21 cellular contexts compared by ENCODE assay signal in the genomic region with DNA sequence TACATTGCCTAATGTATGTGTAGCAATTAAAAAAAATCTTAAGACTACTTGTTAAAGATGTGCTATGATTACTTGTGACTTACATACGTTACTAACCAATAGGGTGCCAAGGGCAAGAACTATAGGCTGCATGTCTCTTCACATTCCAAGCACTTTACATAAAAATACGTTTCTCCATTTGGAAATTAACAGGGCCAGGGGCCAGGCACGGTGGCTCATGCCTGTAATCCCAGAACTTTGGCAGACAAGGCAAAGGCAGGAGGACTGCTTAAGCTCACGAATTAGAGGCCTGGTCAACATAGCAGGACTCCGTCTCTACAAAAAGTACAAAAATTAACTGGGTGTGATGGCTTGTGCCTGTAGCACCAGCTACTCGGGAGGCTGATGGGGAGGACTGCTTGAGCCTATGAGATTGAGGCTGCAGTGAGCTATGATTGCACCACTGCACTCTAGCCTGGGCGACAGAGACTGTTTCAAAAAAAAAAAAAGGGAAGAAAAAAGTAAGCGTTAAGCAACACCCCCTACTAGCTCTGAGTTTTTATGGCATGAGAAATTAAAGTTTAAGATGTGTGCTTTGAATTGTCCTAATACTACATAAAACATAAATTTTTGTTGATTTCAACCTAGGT. TPM values are rescaled to one million over a fixed set of nuclear protein-coding genes. Genes with fewer than 3 reads are reported as not detected.
A peak's percentile ranks its signal among the peaks of the same experiment; 100 is the strongest.
DNase-seq lines count a peak whose midpoint lies in the region; ATAC-seq, FAIRE-seq and TF ChIP-seq lines count a peak whose summit lies in the region.
"Had no signal": no experiment of that assay in that cellular context is flagged by ENCODE, and none has a peak within 500 bp of the region (broad histone marks: within the 10 kb centered on the region; RNA-seq: fewer than 3 reads in every experiment).

No MANE protein-coding gene starts in this region.

- TF ChIP-seq CTCF in cardiac muscle cell (IDR thresholded peaks at IDR 0.05; ENCODE audit: low read depth, low read length) (no peak), H1 (IDR thresholded peaks at IDR 0.05; ENCODE audit: control extremely low read depth in 1 of 3, insufficient read depth in 1 of 3, low read depth in 1 of 3, low read length in 3 of 3) (no peak), natural killer cell (IDR thresholded peaks at IDR 0.05) (no peak)

- H3K9me3 ChIP-seq in cardiac muscle cell (ENCODE audit: low read depth): no peaks in the 10 kb centered on the region
- H3K9me3 ChIP-seq in H1 (ENCODE audit: insufficient read depth in 2 of 2, low read depth in 1 of 2, low read length in 1 of 2): no peaks in the 10 kb centered on the region
- H3K9me3 ChIP-seq: body of pancreas, colonic mucosa, transverse colon had no signal

- no peak overlapping the region for H4K91ac ChIP-seq in H1 (replicated peaks; ENCODE audit: insufficient read length, low read length)

- TF ChIP-seq RAD21 in H1 (IDR thresholded peaks at IDR 0.05 in 1 of 2, conservative IDR thresholded peaks at IDR 0.05 in 1 of 2; ENCODE audit: low read depth in 2 of 2, low read length in 2 of 2): no peak

- H3K9ac ChIP-seq in H1 (replicated peaks in 1 of 4; ENCODE audit: extremely low read depth in 1 of 4, low read depth in 3 of 4, low read length in 3 of 4): no peak overlapping the region

- H3K36me3 ChIP-seq in cardiac muscle cell: peaks cover 38% of the 10 kb centered on the region
- peaks cover 10 to 77% (median 27%) of the 10 kb centered on the region in 4 experiments; a peak in 7 of 8 replicates for H3K36me3 ChIP-seq in H1 (ENCODE audit: control insufficient read depth in 2 of 4, insufficient read depth in 4 of 4, low read length in 3 of 4)

- H2AFZ ChIP-seq in H1 (ENCODE audit: low read length): no peak overlapping the region

- H3K18ac ChIP-seq in H1 (ENCODE audit: extremely low read depth, low read length): no peak overlapping the region

- ATAC-seq in left cardiac atrium (no peak), GM21390 (IDR thresholded peaks at IDR 0.05; ENCODE audit: unreplicated experiment) (no peak), natural killer cell (no peak)
- ATAC-seq in activated CD4-positive, alpha-beta T cell treated with anti-CD3 and anti-CD28 coated beads for 36 hours: no peak
- ATAC-seq: body of pancreas, K562 had no signal

- peaks cover 51% of the 10 kb centered on the region for H3K36me3 Mint-ChIP-seq in activated CD4-positive, alpha-beta T cell treated with anti-CD3 and anti-CD28 coated beads for 36 hours (ENCODE audit: low read depth)
- peaks cover 20% of the 10 kb centered on the region for H3K36me3 Mint-ChIP-seq in natural killer cell

- no peak overlapping the region for H3K27ac Mint-ChIP-seq in activated CD4-positive, alpha-beta T cell treated with anti-CD3 and anti-CD28 coated beads for 36 hours
- H3K27ac Mint-ChIP-seq in natural killer cell: peak overlapping the region in 1 of 2 donors; percentile 53
- H3K27ac Mint-ChIP-seq: activated naive CD8-positive, alpha-beta T cell treated with anti-CD3 and anti-CD28 coated beads for 36 hours had no signal

- H3K4me2 ChIP-seq in H1 (ENCODE audit: insufficient read depth in 1 of 2, low read depth in 2 of 2, low read length in 2 of 2): peak overlapping the region in 1 of 2 experiments; percentile 37; a peak in 1 of 4 replicates

- H2BK5ac ChIP-seq in H1 (ENCODE audit: low read depth, low read length): no peak overlapping the region

- H3K4me3 ChIP-seq in cardiac muscle cell: no peak overlapping the region
- H3K4me3 ChIP-seq in H1 (ENCODE audit: extremely low read depth in 1 of 4, insufficient read depth in 2 of 4, low read depth in 3 of 4, low read length in 4 of 4): no peak overlapping the region
- H3K4me3 ChIP-seq: body of pancreas, colonic mucosa, K562, transverse colon had no signal

- H3K9me3 Mint-ChIP-seq in activated CD4-positive, alpha-beta T cell treated with anti-CD3 and anti-CD28 coated beads for 36 hours (ENCODE audit: low read depth): no peaks in the 10 kb centered on the region
- no peaks in the 10 kb centered on the region for H3K9me3 Mint-ChIP-seq in natural killer cell
- H3K9me3 Mint-ChIP-seq: activated naive CD8-positive, alpha-beta T cell treated with anti-CD3 and anti-CD28 coated beads for 36 hours; T-helper 2 cell treated with Interferon-gamma antibody and Interleukin-4, amounts not matched to agents 5 μg/mL and 100 μg/mL, for 36 hours had no signal

- H4K8ac ChIP-seq in H1 (ENCODE audit: extremely low read depth, insufficient read depth, low read length): no peak overlapping the region

- H3K27ac ChIP-seq in cardiac muscle cell (peak overlapping the region; percentile 30), H1 (ENCODE audit: low read depth, low read length) (no peak overlapping the region)
- H3K27ac ChIP-seq: body of pancreas, colonic mucosa, transverse colon had no signal

- peaks cover 6% of the 10 kb centered on the region for H3K79me1 ChIP-seq in H1 (ENCODE audit: low read depth, low read length)

- H2BK20ac ChIP-seq in H1 (ENCODE audit: low read length): no peak overlapping the region

- H2BK12ac ChIP-seq in H1 (ENCODE audit: low read depth, low read length): no peak overlapping the region

- peaks cover 0 to 1% of the 10 kb centered on the region in 2 experiments for H4K20me1 ChIP-seq in H1 (replicated peaks in 1 of 2; ENCODE audit: control insufficient read depth in 1 of 2, insufficient read depth in 2 of 2, low read length in 2 of 2)

- H3K4me1 Mint-ChIP-seq in activated CD4-positive, alpha-beta T cell treated with anti-CD3 and anti-CD28 coated beads for 36 hours: peaks cover 21% of the 10 kb centered on the region
- peaks cover 6 to 11% of the 10 kb centered on the region in 2 donors for H3K4me1 Mint-ChIP-seq in natural killer cell

- no peak for FAIRE-seq in H1 (lab: Jason Lieb, UNC)
- FAIRE-seq: K562 had no signal

- no peak overlapping the region for H3K4ac ChIP-seq in H1 (replicated peaks; ENCODE audit: insufficient read length, low read depth, low read length)

- no peak overlapping the region for H2AK5ac ChIP-seq in H1 (ENCODE audit: low read depth, low read length)

- POLR2A ChIA-PET in H1 (lab: Charles Lee; ENCODE audit: partially characterized antibody): interaction anchor here (0.8 to 2.4 kb wide), 8 partner anchors 10 to 32 kb away, joined by 3 to 17 read pairs (median 4); a partner anchor contains a TSS
- POLR2A ChIA-PET in activated CD4-positive, alpha-beta T cell treated with anti-CD3 and anti-CD28 coated beads for 36 hours (lab: Charles Lee): interaction anchor here (0.6 to 0.7 kb wide), 2 partner anchors 153 to 162 kb away, joined by 3 to 6 read pairs; no protein-coding TSS in a partner anchor

- H3K27me3 ChIP-seq in cardiac muscle cell (no peaks in the 10 kb centered on the region), H1 (replicated peaks in 1 of 4; ENCODE audit: control insufficient read depth in 3 of 4, extremely low read depth in 1 of 4, insufficient read depth in 3 of 4, low read length in 3 of 4) (no peaks in the 10 kb centered on the region)
- H3K27me3 ChIP-seq: body of pancreas, colonic mucosa, transverse colon had no signal

- H3K14ac ChIP-seq in H1 (ENCODE audit: insufficient read length): no peak overlapping the region

- H3K4me3 Mint-ChIP-seq in activated CD4-positive, alpha-beta T cell treated with anti-CD3 and anti-CD28 coated beads for 36 hours: no peak overlapping the region
- no peak overlapping the region for H3K4me3 Mint-ChIP-seq in natural killer cell
- H3K4me3 Mint-ChIP-seq: activated naive CD8-positive, alpha-beta T cell treated with anti-CD3 and anti-CD28 coated beads for 36 hours; T-helper 2 cell treated with Interferon-gamma antibody and Interleukin-4, amounts not matched to agents 5 μg/mL and 100 μg/mL, for 36 hours had no signal

- H3K4me1 ChIP-seq in cardiac muscle cell (ENCODE audit: low read depth): no peaks in the 10 kb centered on the region
- peaks cover 0 to 7% (median 3%) of the 10 kb centered on the region in 4 experiments; a peak in 1 of 7 replicates for H3K4me1 ChIP-seq in H1 (replicated peaks in 1 of 4; ENCODE audit: control insufficient read depth in 3 of 4, insufficient read depth in 4 of 4, low read length in 3 of 4)
- H3K4me1 ChIP-seq: colonic mucosa had no signal

- no peak overlapping the region for H2BK120ac ChIP-seq in H1 (replicated peaks; ENCODE audit: low read depth, low read length)

- peaks cover 0 to 27% of the 10 kb centered on the region in 2 experiments; a peak in 3 of 4 replicates for H3K79me2 ChIP-seq in H1 (ENCODE audit: control insufficient read depth in 1 of 2, insufficient read depth in 2 of 2, low read length in 2 of 2)

- H2BK15ac ChIP-seq in H1 (ENCODE audit: low read length): no peak overlapping the region

- H3K27me3 Mint-ChIP-seq in activated CD4-positive, alpha-beta T cell treated with anti-CD3 and anti-CD28 coated beads for 36 hours: no peaks in the 10 kb centered on the region
- no peaks in the 10 kb centered on the region for H3K27me3 Mint-ChIP-seq in natural killer cell (ENCODE audit: low read depth in 2 of 2)
- H3K27me3 Mint-ChIP-seq: activated naive CD8-positive, alpha-beta T cell treated with anti-CD3 and anti-CD28 coated beads for 36 hours had no signal

- WGBS in H1 (ENCODE audit: extremely low coverage in 1 of 2, insufficient coverage in 1 of 2, insufficient read length in 1 of 2, insufficient replicate concordance in 2 of 2, low coverage in 1 of 2, low lambda C conversion rate in 2 of 2, missing lambda C conversion rate in 1 of 2), 2 experiments: 70% methylated on average over 8 of the region's 8 CpGs; no CpG with 5 or more reads in 1 of the 2 experiments

- DNase-seq in cardiac muscle cell (ENCODE audit: low read depth in 1 of 2, low spot score in 1 of 2) (no peak), left cardiac atrium (no peak), NOMO-1 (lab: John Stamatoyannopoulos, UW; ENCODE audit: unreplicated experiment in 2 of 2) (peak; percentile 74 to 80), H1 (ENCODE audit: low read depth in 1 of 2, low spot score in 2 of 2) (no peak), natural killer cell (no peak)
- DNase-seq in activated effector memory CD4-positive, alpha-beta T cell treated with Interleukin-2 at 50 U/mL for 16 hours: no peak
- DNase-seq in activated CD4-positive, alpha-beta T cell treated with anti-CD3 and anti-CD28 coated beads for 36 hours: no peak
- DNase-seq: activated naive CD8-positive, alpha-beta T cell treated with anti-CD3 and anti-CD28 coated beads for 36 hours; colonic mucosa; foreskin fibroblast; NCI-H1105; NCI-H2081 treated with DMSO at 0.1 percent for 48 hours; NCI-H510A; OCI-M1; SHP77 treated with DMSO at 0.1 percent for 48 hours; stimulated activated naive CD4-positive, alpha-beta T cell; transverse colon had no signal

- no peak for TF ChIP-seq EP300 in H1 (IDR thresholded peaks at IDR 0.05; ENCODE audit: borderline replicate concordance in 1 of 2, low read depth in 2 of 2, low read length in 2 of 2)

- CTCF ChIA-PET in H1 (lab: Charles Lee; ENCODE audit: partially characterized antibody): interaction anchor here (0.9 to 1.3 kb wide), 5 partner anchors 10 to 80 kb away, joined by 3 to 4 read pairs (median 3); a partner anchor contains a TSS
- CTCF ChIA-PET in activated CD4-positive, alpha-beta T cell treated with anti-CD3 and anti-CD28 coated beads for 36 hours (lab: Charles Lee): interaction anchor here (1.4 to 2.2 kb wide), 2 partner anchors 11 to 21 kb away, joined by 4 to 6 read pairs; no protein-coding TSS in a partner anchor

- H3K23ac ChIP-seq in H1 (ENCODE audit: insufficient read length): no peak overlapping the region

- intact Hi-C loops in left cardiac atrium (cut with DNase I): no loop called here
- intact Hi-C loops in activated CD4-positive, alpha-beta T cell treated with anti-CD3 and anti-CD28 coated beads for 36 hours (cut with DNase I, micrococcal nuclease): no loop called here
- intact Hi-C loops in natural killer cell (cut with micrococcal nuclease): no loop called here

- no peaks in the 10 kb centered on the region for H3K23me2 ChIP-seq in H1 (ENCODE audit: low read depth, low read length)

- H3K56ac ChIP-seq in H1 (replicated peaks; ENCODE audit: insufficient read length, low read depth, low read length): no peak overlapping the region

- no peak for TF ChIP-seq POLR2A in H1 (IDR thresholded peaks at IDR 0.05; ENCODE audit: control extremely low read depth in 1 of 2, low read depth in 2 of 2, low read length in 2 of 2)

- H4K5ac ChIP-seq in H1 (ENCODE audit: insufficient read length, low read depth, low read length): no peak overlapping the region

RNA-seq across cellular contexts. Expression of a gene that starts 12.3 kb away (rescaled TPM):
- total RNA-seq in cardiac muscle cell (16.6 and 20.8 TPM in 2 replicates), left cardiac atrium (10 to 100 TPM; 40.9 to 58.6 TPM), natural killer cell (10 to 100 TPM; 57.4 to 58.2 (median 58.0) TPM)
- polyA plus RNA-seq in cardiac muscle cell (44.1 and 58.9 TPM in 2 replicates), H1 (2011; rRNA removed) (10.1 and 14.0 TPM in 2 replicates)
- total RNA-seq in H1 (2021; fragmentation: NEBNext Ultra II Directional; extraction: Animal tissue kit (Norgen Biotek cat#: 25700)): 73.2 and 82.4 TPM in 2 replicates
- 25.7 TPM for polyA plus RNA-seq in H1 (2011; cell fraction: cytosol; rRNA removed)
- 7.4 TPM for polyA plus RNA-seq in H1 (2011; cell fraction: nucleus; rRNA removed)
- 42.3 to 72.6 TPM (median 48.4 TPM) in 4 replicates for polyA plus RNA-seq in H1 (2012, experiment 1 of 2)
- polyA plus RNA-seq in H1 (2012, experiment 2 of 2): 6.7 TPM
- 50.9 TPM for polyA plus RNA-seq in H1 (2013, experiment 1 of 2)
- 55.3 TPM for polyA plus RNA-seq in H1 (2013, experiment 2 of 2)
- polyA minus RNA-seq in H1 (2011; rRNA and poly(A)+ RNA removed): 13.2 and 17.0 TPM in 2 replicates
- polyA minus RNA-seq in H1 (2011; cell fraction: cytosol; rRNA and poly(A)+ RNA removed): 28.3 TPM
- polyA minus RNA-seq in H1 (2011; cell fraction: nucleus; rRNA and poly(A)+ RNA removed): 17.2 TPM
- total RNA-seq in activated CD4-positive, alpha-beta T cell treated with anti-CD3 and anti-CD28 coated beads for 36 hours: 100 to 1,000 TPM; 100 to 101 TPM

RNA-seq across cellular contexts. Expression of a gene that starts 23.0 kb away (rescaled TPM):
- total RNA-seq in cardiac muscle cell: 4.3 and 4.8 TPM in 2 replicates
- 5.7 and 7.4 TPM in 2 replicates for polyA plus RNA-seq in cardiac muscle cell
- total RNA-seq in left cardiac atrium: 10 to 100 TPM; 26.2 to 33.7 TPM
- total RNA-seq in H1 (2021; fragmentation: NEBNext Ultra II Directional; extraction: Animal tissue kit (Norgen Biotek cat#: 25700)): 53.8 and 54.7 TPM in 2 replicates
- 13.6 and 17.6 TPM in 2 replicates for polyA plus RNA-seq in H1 (2011; rRNA removed)
- 21.2 TPM for polyA plus RNA-seq in H1 (2011; cell fraction: cytosol; rRNA removed)
- 12.1 TPM for polyA plus RNA-seq in H1 (2011; cell fraction: nucleus; rRNA removed)
- polyA plus RNA-seq in H1 (2012, experiment 1 of 2): 33.7 to 47.4 TPM (median 36.9 TPM) in 4 replicates
- 46.7 TPM for polyA plus RNA-seq in H1 (2012, experiment 2 of 2)
- 47.4 TPM for polyA plus RNA-seq in H1 (2013, experiment 1 of 2)
- 44.0 TPM for polyA plus RNA-seq in H1 (2013, experiment 2 of 2)
- 19.7 and 24.7 TPM in 2 replicates for polyA minus RNA-seq in H1 (2011; rRNA and poly(A)+ RNA removed)
- polyA minus RNA-seq in H1 (2011; cell fraction: cytosol; rRNA and poly(A)+ RNA removed): 24.5 TPM
- 25.2 TPM for polyA minus RNA-seq in H1 (2011; cell fraction: nucleus; rRNA and poly(A)+ RNA removed)
- total RNA-seq in activated CD4-positive, alpha-beta T cell treated with anti-CD3 and anti-CD28 coated beads for 36 hours: 10 to 100 TPM; 41.6 to 56.3 TPM
- 100 to 1,000 TPM; 150 to 185 (median 169) TPM for total RNA-seq in natural killer cell

Comparison
In these comparisons a context has a peak if more than half of its experiments do, and no peak if none do; other contexts are left out.
1. DNase-seq: peak in NOMO-1 (2 of 2); none in cardiac muscle cell (0 of 2), left cardiac atrium (single experiment), H1 (0 of 2), activated effector memory CD4-positive, alpha-beta T cell treated with Interleukin-2 at 50 U/mL for 16 hours (single experiment), activated CD4-positive, alpha-beta T cell treated with anti-CD3 and anti-CD28 coated beads for 36 hours (single experiment) and natural killer cell (single experiment).